In genomic region chr3:134251731-134252391, GRCh38 we compare ENCODE assay signal across 10 cellular contexts. TPM values are rescaled to one million over a fixed set of nuclear protein-coding genes. Genes with fewer than 3 reads are reported as not detected.
DNase-seq lines count a peak whose midpoint lies in the region; ATAC-seq and TF ChIP-seq lines count a peak whose summit lies in the region.
"Had no signal": no experiment of that assay in that cellular context is flagged by ENCODE, and none has a peak within 500 bp of the region (broad histone marks: within the 10 kb centered on the region; RNA-seq: fewer than 3 reads in every experiment).

No MANE protein-coding gene starts in this region.

- no peaks in the 10 kb centered on the region for H3K9me3 Mint-ChIP-seq in activated naive CD4-positive, alpha-beta T cell treated with anti-CD3 and anti-CD28 coated beads, Interleukin-2, amount 50 U/mL, for 24 hours
- H3K9me3 Mint-ChIP-seq in dendritic cell treated with granulocyte-macrophage colony-stimulating factor and Interleukin-4, amounts not matched to agents 40 ng/mL and 50 ng/mL, for 4 days: no peaks in the 10 kb centered on the region

- peaks cover 1% of the 10 kb centered on the region for H3K27me3 Mint-ChIP-seq in activated naive CD4-positive, alpha-beta T cell treated with anti-CD3 and anti-CD28 coated beads, Interleukin-2, amount 50 U/mL, for 24 hours
- peaks cover 6% of the 10 kb centered on the region for H3K27me3 Mint-ChIP-seq in dendritic cell treated with granulocyte-macrophage colony-stimulating factor and Interleukin-4, amounts not matched to agents 40 ng/mL and 50 ng/mL, for 4 days

- H3K36me3 Mint-ChIP-seq in activated naive CD4-positive, alpha-beta T cell treated with anti-CD3 and anti-CD28 coated beads, Interleukin-2, amount 50 U/mL, for 24 hours: peaks cover 2% of the 10 kb centered on the region
- peaks cover 6% of the 10 kb centered on the region for H3K36me3 Mint-ChIP-seq in dendritic cell treated with granulocyte-macrophage colony-stimulating factor and Interleukin-4, amounts not matched to agents 40 ng/mL and 50 ng/mL, for 4 days (ENCODE audit: low read depth)

- ATAC-seq in HG02840 (IDR thresholded peaks at IDR 0.05; ENCODE audit: low FRiP score, unreplicated experiment) (no peak), GM18867 (IDR thresholded peaks at IDR 0.05; ENCODE audit: unreplicated experiment) (no peak)
- ATAC-seq: foreskin keratinocyte had no signal

- no peak for DNase-seq in activated naive CD4-positive, alpha-beta T cell (lab: John Stamatoyannopoulos, UW)
- DNase-seq in uterus (peak; percentile 29 to 42), HuH-7.5 (ENCODE audit: low spot score) (no peak)
- DNase-seq: foreskin keratinocyte had no signal

- H3K9me3 ChIP-seq in mesodermal cell (ENCODE audit: control insufficient read depth, low read length): no peaks in the 10 kb centered on the region
- no peaks in the 10 kb centered on the region for H3K9me3 ChIP-seq in uterus
- H3K9me3 ChIP-seq: prostate gland had no signal

- H3K27ac ChIP-seq in mesodermal cell (ENCODE audit: low read depth, low read length, severe bottlenecking): peak overlapping the region; percentile 80
- peak overlapping the region; percentile 96 to 97 for H3K27ac ChIP-seq in uterus

- no peak for TF ChIP-seq CTCF in uterus (IDR thresholded peaks at IDR 0.05)

- H3K27ac Mint-ChIP-seq in activated naive CD4-positive, alpha-beta T cell treated with anti-CD3 and anti-CD28 coated beads, Interleukin-2, amount 50 U/mL, for 24 hours: peak overlapping the region; percentile 84
- peak overlapping the region; percentile 88 for H3K27ac Mint-ChIP-seq in dendritic cell treated with granulocyte-macrophage colony-stimulating factor and Interleukin-4, amounts not matched to agents 40 ng/mL and 50 ng/mL, for 4 days

- H3K4me3 ChIP-seq in mesodermal cell (ENCODE audit: extremely low read depth, insufficient read depth, low read length, poor library complexity, severe bottlenecking): no peak overlapping the region
- no peak overlapping the region for H3K4me3 ChIP-seq in uterus

- peaks cover 63% of the 10 kb centered on the region for H3K4me1 Mint-ChIP-seq in activated naive CD4-positive, alpha-beta T cell treated with anti-CD3 and anti-CD28 coated beads, Interleukin-2, amount 50 U/mL, for 24 hours
- peaks cover 74% of the 10 kb centered on the region for H3K4me1 Mint-ChIP-seq in dendritic cell treated with granulocyte-macrophage colony-stimulating factor and Interleukin-4, amounts not matched to agents 40 ng/mL and 50 ng/mL, for 4 days (ENCODE audit: low read depth)

- intact Hi-C loops in dendritic cell treated with granulocyte-macrophage colony-stimulating factor and Interleukin-4, amounts not matched to agents 40 ng/mL and 50 ng/mL, for 4 days (cut with micrococcal nuclease): loop anchor here (5.0 to 10.0 kb wide), 2 partner anchors 235 to 1943 kb away; partner anchors contain the start of genes ANAPC13, CEP63 and MSL2
- intact Hi-C loops in uterus (cut with DNase I; ENCODE audit: low total_unique reads): no loop called here

- TF ChIP-seq POLR2A in uterus (IDR thresholded peaks at IDR 0.05): no peak

- 79 to 81% methylated on average over 15 to 19 of the region's 22 CpGs for WGBS in mesodermal cell (ENCODE audit: insufficient coverage in 2 of 2), 2 experiments

- H3K4me1 ChIP-seq in mesodermal cell (ENCODE audit: control insufficient read depth, insufficient read depth, low read length, poor library complexity, severe bottlenecking) (peaks cover 11% of the 10 kb centered on the region), uterus (peaks cover 0 to 10% of the 10 kb centered on the region in 2 donors)
- H3K4me1 ChIP-seq: prostate gland had no signal

- H3K4me3 Mint-ChIP-seq in activated naive CD4-positive, alpha-beta T cell treated with anti-CD3 and anti-CD28 coated beads, Interleukin-2, amount 50 U/mL, for 24 hours: peak overlapping the region; percentile 95
- peak overlapping the region; percentile 45 for H3K4me3 Mint-ChIP-seq in dendritic cell treated with granulocyte-macrophage colony-stimulating factor and Interleukin-4, amounts not matched to agents 40 ng/mL and 50 ng/mL, for 4 days

- H3K27me3 ChIP-seq in uterus: no peaks in the 10 kb centered on the region
- H3K27me3 ChIP-seq: foreskin keratinocyte had no signal

- no peaks in the 10 kb centered on the region for H3K36me3 ChIP-seq in mesodermal cell (ENCODE audit: control insufficient read depth, insufficient read depth, low read length)
- H3K36me3 ChIP-seq in uterus: no peaks in the 10 kb centered on the region
- H3K36me3 ChIP-seq: prostate gland had no signal

RNA-seq across cellular contexts. Expression of gene RYK, which starts 1.2 kb away (rescaled TPM):
- 56.1 TPM for polyA plus RNA-seq in mesodermal cell (2013, experiment 1 of 2)
- 60.1 TPM for polyA plus RNA-seq in mesodermal cell (2013, experiment 2 of 2)
- 100 to 1,000 TPM in 3 of 4 donors, 10 to 100 TPM in 1; 54.3 to 225 (median 138) TPM for total RNA-seq in uterus

Comparison
In these comparisons a context has a peak if more than half of its experiments do, and no peak if none do; other contexts are left out.
1. DNase-seq: peak in uterus (2 of 2); none in activated naive CD4-positive, alpha-beta T cell (0 of 4) and HuH-7.5 (single experiment).